ENCODE assay signal across 8 cellular contexts in the genomic region with DNA sequence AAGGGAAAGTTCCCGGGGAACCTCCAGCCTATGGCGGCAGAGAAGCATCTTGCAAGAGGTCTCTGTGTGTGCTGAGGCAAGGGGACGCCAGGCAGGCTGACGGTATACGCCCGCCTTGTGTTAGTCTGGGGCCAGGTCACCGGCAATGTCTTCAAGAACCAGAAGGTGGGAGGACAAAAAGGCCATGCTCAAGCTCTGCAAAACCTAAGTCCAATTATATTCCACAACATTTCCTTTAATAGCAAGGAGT. TPM values are rescaled to one million over a fixed set of nuclear protein-coding genes. Genes with fewer than 3 reads are reported as not detected.
DNase-seq lines count a peak whose midpoint lies in the region; ATAC-seq, FAIRE-seq and TF ChIP-seq lines count a peak whose summit lies in the region.

No MANE protein-coding gene starts in this region.

- H3K4me1 ChIP-seq in heart right ventricle = peaks cover 2 to 33% (median 27%) of the 10 kb centered on the region in 9 donors
- H3K4me1 ChIP-seq in kidney (ENCODE audit: control insufficient read depth in 1 of 2, insufficient read depth in 1 of 2, low read depth in 1 of 2, low read length in 2 of 2) = peaks cover 4 to 20% of the 10 kb centered on the region in 2 donors
- peaks cover 0 to 38% (median 19%) of the 10 kb centered on the region in 4 donors for H3K4me1 ChIP-seq in tibial nerve

- peaks cover 31% of the 10 kb centered on the region for H3K36me3 Mint-ChIP-seq in activated CD8-positive, alpha-beta T cell treated with anti-CD3 and anti-CD28 coated beads for 36 hours (ENCODE audit: low read depth)

- H3K4me3 Mint-ChIP-seq in activated CD8-positive, alpha-beta T cell treated with anti-CD3 and anti-CD28 coated beads for 36 hours = peak overlapping the region; percentile 96

- H3K27me3 Mint-ChIP-seq in activated CD8-positive, alpha-beta T cell treated with anti-CD3 and anti-CD28 coated beads for 36 hours = no peaks in the 10 kb centered on the region

- TF ChIP-seq EP300 in tibial nerve (IDR thresholded peaks at IDR 0.05) = no peak

- intact Hi-C loops in heart right ventricle (cut with DNase I) (loop anchor here in 9 of 10 donors (1.0 to 10.0 kb wide), 12 partner anchors 22 to 111 kb away; partner anchors contain the start of genes STX4 (in 7 of the 9), HSD3B7 (in 3 of the 9), BCKDK (in 1 of the 9) and FUS (in 1 of the 9)), cardiac septum (cut with DNase I) (loop anchor here (2.0 to 5.0 kb wide), 4 partner anchors 21 to 116 kb away; partner anchors contain the start of genes SETD1A, STX4 and VKORC1), kidney (cut with DNase I) (no loop called here)
- intact Hi-C loops in activated CD8-positive, alpha-beta T cell treated with anti-CD3 and anti-CD28 coated beads for 36 hours (cut with micrococcal nuclease) = loop anchor here (5.0 kb wide), 1 partner anchor 41 kb away; the partner anchor contains the start of gene STX4

- peak overlapping the region; percentile 72 to 85 for H3K9ac ChIP-seq in kidney (ENCODE audit: low read length in 2 of 2)

- H3K36me3 ChIP-seq in heart right ventricle (peaks cover 0 to 30% (median 24%) of the 10 kb centered on the region in 9 donors), kidney (ENCODE audit: control insufficient read depth in 1 of 2, insufficient read depth in 2 of 2, low read length in 2 of 2) (peaks cover 11 to 15% of the 10 kb centered on the region in 2 donors), tibial nerve (peaks cover 0 to 29% (median 13%) of the 10 kb centered on the region in 3 donors)

- TF ChIP-seq POLR2A in tibial nerve (IDR thresholded peaks at IDR 0.05) = no peak

- DNase-seq in heart right ventricle (no peak), cardiac septum (ENCODE audit: low spot score) (no peak), kidney (no peak), tibial nerve (ENCODE audit: low spot score in 2 of 2) (no peak), COLO668 (lab: John Stamatoyannopoulos, UW; ENCODE audit: unreplicated experiment) (no peak), hepatic stellate cell (ENCODE audit: low spot score) (no peak)
- no peak for DNase-seq in activated CD8-positive, alpha-beta T cell treated with anti-CD3 and anti-CD28 coated beads for 36 hours

- H3K9me3 ChIP-seq in heart right ventricle (no peaks in the 10 kb centered on the region), kidney (ENCODE audit: control insufficient read depth in 1 of 2, low read length in 2 of 2) (no peaks in the 10 kb centered on the region), tibial nerve (no peaks in the 10 kb centered on the region)

- H3K4me3 ChIP-seq in heart right ventricle (peak overlapping the region; percentile 74 to 99 (median 84)), kidney (ENCODE audit: low read length in 2 of 2) (peak overlapping the region; percentile 90 to 96), tibial nerve (peak overlapping the region; percentile 88 to 100 (median 97))

- 0% methylated on average over 7 of the region's 7 CpGs for WGBS in heart right ventricle, 2 donors
- 0 to 1% methylated on average over 6 to 7 of the region's 7 CpGs for WGBS in tibial nerve, 2 donors

- CTCF ChIA-PET in activated CD8-positive, alpha-beta T cell treated with anti-CD3 and anti-CD28 coated beads for 36 hours (lab: Charles Lee) = interaction anchor here (0.8 to 2.4 kb wide), 10 partner anchors 18 to 384 kb away, joined by 3 to 15 read pairs (median 4); partner anchors contain the start of genes HSD3B7 and VKORC1

- H3K27ac ChIP-seq in heart right ventricle (peak overlapping the region; percentile 87 to 99 (median 96)), kidney (ENCODE audit: low read depth in 2 of 2, low read length in 2 of 2) (peak overlapping the region; percentile 80), tibial nerve (peak overlapping the region; percentile 89 to 97 (median 96))

- H3K9me3 Mint-ChIP-seq in activated CD8-positive, alpha-beta T cell treated with anti-CD3 and anti-CD28 coated beads for 36 hours = no peaks in the 10 kb centered on the region

- no peaks in the 10 kb centered on the region for H3K27me3 ChIP-seq in heart right ventricle
- no peaks in the 10 kb centered on the region for H3K27me3 ChIP-seq in tibial nerve

- FAIRE-seq in kidney (lab: Jason Lieb, UNC) = no peak

- ATAC-seq in heart right ventricle (no peak), GM21360 (IDR thresholded peaks at IDR 0.05; ENCODE audit: unreplicated experiment) (no peak)
- no peak for ATAC-seq in activated CD8-positive, alpha-beta T cell treated with anti-CD3 and anti-CD28 coated beads for 36 hours

- TF ChIP-seq CTCF in heart right ventricle (IDR thresholded peaks at IDR 0.05) (no peak), kidney (IDR thresholded peaks at IDR 0.05; ENCODE audit: borderline replicate concordance, extremely low read depth, insufficient read depth) (no peak), tibial nerve (IDR thresholded peaks at IDR 0.05) (no peak)
- TF ChIP-seq CTCF in activated CD8-positive, alpha-beta T cell treated with anti-CD3 and anti-CD28 coated beads for 36 hours (IDR thresholded peaks at IDR 0.05) = no peak

- H3K27ac Mint-ChIP-seq in activated CD8-positive, alpha-beta T cell treated with anti-CD3 and anti-CD28 coated beads for 36 hours = peak overlapping the region; percentile 98

- peaks cover 40% of the 10 kb centered on the region for H3K4me1 Mint-ChIP-seq in activated CD8-positive, alpha-beta T cell treated with anti-CD3 and anti-CD28 coated beads for 36 hours (ENCODE audit: low read depth)

- POLR2A ChIA-PET in activated CD8-positive, alpha-beta T cell treated with anti-CD3 and anti-CD28 coated beads for 36 hours (lab: Charles Lee) = interaction anchor here (0.6 to 2.9 kb wide), 28 partner anchors 10 to 199 kb away, joined by 3 to 23 read pairs (median 4); partner anchors contain the start of genes FBXL19, FUS, HSD3B7 and KAT8

RNA-seq across cellular contexts. Expression of gene ZNF668, which starts 0.3 kb away (rescaled TPM):
- total RNA-seq in heart right ventricle (1 to 10 TPM; 3.6 to 8.2 (median 4.5) TPM), cardiac septum (5.9 TPM), kidney (6.4 TPM), tibial nerve (10 to 100 TPM; 15.5 to 20.3 (median 16.7) TPM)
- polyA plus RNA-seq in heart right ventricle (1 to 10 TPM; 7.2 to 7.6 TPM), kidney (ENCODE audit: insufficient read depth, low read depth, low replicate concordance) (5.4 TPM)
- 10 to 100 TPM; 16.2 to 18.8 TPM for total RNA-seq in activated CD8-positive, alpha-beta T cell treated with anti-CD3 and anti-CD28 coated beads for 36 hours

RNA-seq across cellular contexts. Expression of gene ZNF646, which starts 0.5 kb away (rescaled TPM):
- total RNA-seq in heart right ventricle (10 to 100 TPM in 3 of 10 donors, 1 to 10 TPM in 7; 7.5 to 12.0 (median 8.7) TPM), cardiac septum (9.6 TPM), kidney (20.5 TPM), tibial nerve (10 to 100 TPM; 13.4 to 22.5 (median 20.0) TPM)
- polyA plus RNA-seq in heart right ventricle (1 to 10 TPM; 2.7 to 7.6 TPM), kidney (ENCODE audit: insufficient read depth, low read depth, low replicate concordance) (2.9 TPM)
- 10 to 100 TPM; 22.0 to 24.4 TPM for total RNA-seq in activated CD8-positive, alpha-beta T cell treated with anti-CD3 and anti-CD28 coated beads for 36 hours

RNA-seq across cellular contexts. Expression of gene PRSS53, which starts 15.0 kb away (rescaled TPM):
- total RNA-seq in heart right ventricle = 1 to 10 TPM in 1 of 10 donors, under 1 TPM in 9; 0.21 to 1.4 (median 0.50) TPM
- polyA plus RNA-seq in heart right ventricle = 1 to 10 TPM in 1 of 2 donors, under 1 TPM in 1; 0.46 to 2.9 TPM
- total RNA-seq in cardiac septum = 0.59 TPM
- total RNA-seq in activated CD8-positive, alpha-beta T cell treated with anti-CD3 and anti-CD28 coated beads for 36 hours = 1 to 10 TPM; 5.5 to 8.6 TPM
- total RNA-seq in kidney = 2.6 TPM
- polyA plus RNA-seq in kidney (ENCODE audit: insufficient read depth, low read depth, low replicate concordance) = 0.99 TPM
- 1 to 10 TPM; 1.3 to 5.4 (median 3.1) TPM for total RNA-seq in tibial nerve

RNA-seq across cellular contexts. Expression of gene VKORC1, which starts 20.8 kb away (rescaled TPM):
- 10 to 100 TPM; 27.0 to 68.1 (median 31.8) TPM for total RNA-seq in heart right ventricle
- polyA plus RNA-seq in heart right ventricle = 100 to 1,000 TPM in 1 of 2 donors, 10 to 100 TPM in 1; 46.2 to 139 TPM
- total RNA-seq in cardiac septum = 42.1 TPM
- 10 to 100 TPM; 68.5 to 71.5 TPM for total RNA-seq in activated CD8-positive, alpha-beta T cell treated with anti-CD3 and anti-CD28 coated beads for 36 hours
- total RNA-seq in kidney = 84.7 TPM
- polyA plus RNA-seq in kidney (ENCODE audit: insufficient read depth, low read depth, low replicate concordance) = 209 TPM
- 100 to 1,000 TPM; 114 to 180 (median 136) TPM for total RNA-seq in tibial nerve

RNA-seq across cellular contexts. Expression of gene BCKDK, which starts 34.4 kb away (rescaled TPM):
- total RNA-seq in heart right ventricle = 10 to 100 TPM; 62.8 to 90.9 (median 74.7) TPM
- 10 to 100 TPM; 26.1 to 57.2 TPM for polyA plus RNA-seq in heart right ventricle
- 56.4 TPM for total RNA-seq in cardiac septum
- total RNA-seq in activated CD8-positive, alpha-beta T cell treated with anti-CD3 and anti-CD28 coated beads for 36 hours = 10 to 100 TPM; 55.1 to 58.7 TPM
- total RNA-seq in kidney = 47.6 TPM
- polyA plus RNA-seq in kidney (ENCODE audit: insufficient read depth, low read depth, low replicate concordance) = 70.6 TPM
- total RNA-seq in tibial nerve = 10 to 100 TPM; 37.9 to 53.4 (median 45.6) TPM
